8 cellular contexts compared by ENCODE assay signal in genomic region chr1:206766251-206766856, GRCh38. TPM values are rescaled to one million over a fixed set of nuclear protein-coding genes. Genes with fewer than 3 reads are reported as not detected.
A peak's percentile ranks its signal among the peaks of the same experiment; 100 is the strongest.
DNase-seq lines count a peak whose midpoint lies in the region; ATAC-seq, FAIRE-seq and TF ChIP-seq lines count a peak whose summit lies in the region.

No MANE protein-coding gene starts in this region.

- DNase-seq in AG20443 (ENCODE audit: low spot score) (peak; percentile 83), HS-27A (ENCODE audit: low read depth) (peak; percentile 45), pancreas (peak in 1 of 6 donors; percentile 60), HUDEP-2 (lab: John Stamatoyannopoulos, UW; ENCODE audit: unreplicated experiment in 76 of 76) (no peak), D341Med (ENCODE audit: low spot score) (no peak)
- DNase-seq in activated CD4-positive, alpha-beta T cell treated with anti-CD3 and anti-CD28 coated beads for 1 hour: peak; percentile 55

- H3K27me3 Mint-ChIP-seq in dendritic cell treated with granulocyte-macrophage colony-stimulating factor and Interleukin-4, amounts not matched to agents 40 ng/mL and 50 ng/mL, for 4 days: peaks cover 6% of the 10 kb centered on the region

- no peak overlapping the region for H3K4me3 ChIP-seq in pancreas

- H3K36me3 ChIP-seq in pancreas: no peaks in the 10 kb centered on the region

- FAIRE-seq in pancreas (lab: Jason Lieb, UNC): no peak

- no peaks in the 10 kb centered on the region for H3K9me3 ChIP-seq in pancreas

- H3K27ac Mint-ChIP-seq in dendritic cell treated with granulocyte-macrophage colony-stimulating factor and Interleukin-4, amounts not matched to agents 40 ng/mL and 50 ng/mL, for 4 days: peak overlapping the region; percentile 83

- WGBS in pancreas, 2 donors: 68 to 69% methylated on average over 8 of the region's 8 CpGs

- H3K36me3 Mint-ChIP-seq in dendritic cell treated with granulocyte-macrophage colony-stimulating factor and Interleukin-4, amounts not matched to agents 40 ng/mL and 50 ng/mL, for 4 days (ENCODE audit: low read depth): peaks cover 37% of the 10 kb centered on the region

- no peaks in the 10 kb centered on the region for H3K4me1 ChIP-seq in pancreas

- ATAC-seq in GM19452 (IDR thresholded peaks at IDR 0.05; ENCODE audit: unreplicated experiment) (peak; percentile 45), pancreas (peak in 3 of 4 donors; percentile 56 to 76 (median 70))

- no peak overlapping the region for H3K27ac ChIP-seq in pancreas

- H3K27me3 ChIP-seq in pancreas: no peaks in the 10 kb centered on the region

- H3K4me1 Mint-ChIP-seq in dendritic cell treated with granulocyte-macrophage colony-stimulating factor and Interleukin-4, amounts not matched to agents 40 ng/mL and 50 ng/mL, for 4 days (ENCODE audit: low read depth): peaks cover 66% of the 10 kb centered on the region

- no peak overlapping the region for H3K4me3 Mint-ChIP-seq in dendritic cell treated with granulocyte-macrophage colony-stimulating factor and Interleukin-4, amounts not matched to agents 40 ng/mL and 50 ng/mL, for 4 days

- no peaks in the 10 kb centered on the region for H3K9me3 Mint-ChIP-seq in dendritic cell treated with granulocyte-macrophage colony-stimulating factor and Interleukin-4, amounts not matched to agents 40 ng/mL and 50 ng/mL, for 4 days

- TF ChIP-seq CTCF in pancreas (IDR thresholded peaks at IDR 0.05): no peak

- intact Hi-C loops in dendritic cell treated with granulocyte-macrophage colony-stimulating factor and Interleukin-4, amounts not matched to agents 40 ng/mL and 50 ng/mL, for 4 days (cut with micrococcal nuclease): no loop called here
- intact Hi-C loops in pancreas (cut with DNase I): no loop called here

RNA-seq across cellular contexts. Expression of gene IL19, which starts 4.2 kb away (rescaled TPM):
- total RNA-seq in pancreas: not detected
- polyA plus RNA-seq in pancreas: not detected

RNA-seq across cellular contexts. Expression of gene IL10, which starts 5.9 kb away (rescaled TPM):
- total RNA-seq in pancreas: under 1 TPM in 5 of 6 donors, not detected in 1; 0.12 to 0.81 (median 0.24) TPM
- under 1 TPM; 0.05 to 0.53 TPM for polyA plus RNA-seq in pancreas

Comparison
In these comparisons a context has a peak if more than half of its experiments do, and no peak if none do; other contexts are left out.
1. DNase-seq: peak in AG20443 (single experiment), HS-27A (single experiment) and activated CD4-positive, alpha-beta T cell treated with anti-CD3 and anti-CD28 coated beads for 1 hour (single experiment); none in HUDEP-2 (0 of 76) and D341Med (single experiment).